23 cellular contexts compared by ENCODE assay signal in genomic region chr2:280655-281110, GRCh38. TPM values are rescaled to one million over a fixed set of nuclear protein-coding genes. Genes with fewer than 3 reads are reported as not detected.
DNase-seq lines count a peak whose midpoint lies in the region; ATAC-seq and TF ChIP-seq lines count a peak whose summit lies in the region.
"Had no signal": no experiment of that assay in that cellular context is flagged by ENCODE, and none has a peak within 500 bp of the region (broad histone marks: within the 10 kb centered on the region; RNA-seq: fewer than 3 reads in every experiment).

No MANE protein-coding gene starts in this region.

- no peak overlapping the region for H3K4me3 ChIP-seq in heart left ventricle
- no peak overlapping the region for H3K4me3 ChIP-seq in right atrium auricular region
- no peak overlapping the region for H3K4me3 ChIP-seq in heart right ventricle
- H3K4me3 ChIP-seq in right lobe of liver = no peak overlapping the region
- no peak overlapping the region for H3K4me3 ChIP-seq in upper lobe of right lung
- H3K4me3 ChIP-seq: GM23248, HAP-1, Peyer's patch had no signal

- H3K4me3 Mint-ChIP-seq in nephron progenitor cell = no peak overlapping the region
- no peak overlapping the region for H3K4me3 Mint-ChIP-seq in stimulated activated effector memory CD8-positive, alpha-beta T cell treated with anti-CD3 and anti-CD28 coated beads, Interleukin-12 subunit alpha, Interleukin-12 subunit beta, amount 100 ng/mL, for 72 hours
- H3K4me3 Mint-ChIP-seq: CD4-positive, CD25-positive, alpha-beta regulatory T cell; IgD-negative memory B cell had no signal

- DNase-seq in heart left ventricle (no peak), right atrium auricular region (ENCODE audit: low spot score) (no peak), heart right ventricle (no peak), right lobe of liver (no peak), upper lobe of right lung (no peak), nephron progenitor cell (no peak)
- DNase-seq in stimulated activated effector memory CD8-positive, alpha-beta T cell treated with anti-CD3 and anti-CD28 coated beads, Interleukin-12 subunit alpha, Interleukin-12 subunit beta, amount 100 ng/mL, for 72 hours (ENCODE audit: low spot score in 2 of 2) = no peak
- DNase-seq: BE2C; CD4-positive, CD25-positive, alpha-beta regulatory T cell; COR-L47; DMS 273 treated with DMSO at 0.1 percent for 48 hours; DND-41; GM23248; NCI-H1105; NCI-H1694; NCI-H2081 treated with DMSO at 0.1 percent for 48 hours; Peyer's patch had no signal

- TF ChIP-seq POLR2A in heart left ventricle (IDR thresholded peaks at IDR 0.05) (no peak), right lobe of liver (IDR thresholded peaks at IDR 0.05) (no peak)

- H3K4me1 Mint-ChIP-seq in nephron progenitor cell = peaks cover under 1% of the 10 kb centered on the region
- no peaks in the 10 kb centered on the region for H3K4me1 Mint-ChIP-seq in stimulated activated effector memory CD8-positive, alpha-beta T cell treated with anti-CD3 and anti-CD28 coated beads, Interleukin-12 subunit alpha, Interleukin-12 subunit beta, amount 100 ng/mL, for 72 hours
- H3K4me1 Mint-ChIP-seq: CD4-positive, CD25-positive, alpha-beta regulatory T cell had no signal

- no peaks in the 10 kb centered on the region for H3K9me3 ChIP-seq in heart left ventricle
- no peaks in the 10 kb centered on the region for H3K9me3 ChIP-seq in right atrium auricular region
- H3K9me3 ChIP-seq in heart right ventricle = no peaks in the 10 kb centered on the region
- H3K9me3 ChIP-seq in right lobe of liver = no peaks in the 10 kb centered on the region
- H3K9me3 ChIP-seq in upper lobe of right lung = no peaks in the 10 kb centered on the region
- H3K9me3 ChIP-seq: BE2C, HAP-1, Peyer's patch had no signal

- peaks cover 0 to 72% (median 67%) of the 10 kb centered on the region in 9 donors for H3K36me3 ChIP-seq in heart left ventricle
- peaks cover 45% of the 10 kb centered on the region for H3K36me3 ChIP-seq in right atrium auricular region
- peaks cover 0 to 73% (median 15%) of the 10 kb centered on the region in 9 donors for H3K36me3 ChIP-seq in heart right ventricle
- H3K36me3 ChIP-seq in right lobe of liver = peaks cover 0 to 25% (median 10%) of the 10 kb centered on the region in 4 donors
- H3K36me3 ChIP-seq in upper lobe of right lung = peaks cover 78% of the 10 kb centered on the region
- H3K36me3 ChIP-seq: BE2C had no signal

- no peak overlapping the region for H3K27ac Mint-ChIP-seq in nephron progenitor cell
- H3K27ac Mint-ChIP-seq in stimulated activated effector memory CD8-positive, alpha-beta T cell treated with anti-CD3 and anti-CD28 coated beads, Interleukin-12 subunit alpha, Interleukin-12 subunit beta, amount 100 ng/mL, for 72 hours = no peak overlapping the region
- H3K27ac Mint-ChIP-seq: CD4-positive, CD25-positive, alpha-beta regulatory T cell had no signal

- intact Hi-C loops in heart left ventricle (cut with DNase I) (no loop called here), heart right ventricle (cut with DNase I) (no loop called here), right lobe of liver (cut with DNase I) (no loop called here), upper lobe of right lung (cut with DNase I) (no loop called here)

- H3K36me3 Mint-ChIP-seq in nephron progenitor cell (ENCODE audit: low read depth) = peaks cover 44% of the 10 kb centered on the region
- H3K36me3 Mint-ChIP-seq in stimulated activated effector memory CD8-positive, alpha-beta T cell treated with anti-CD3 and anti-CD28 coated beads, Interleukin-12 subunit alpha, Interleukin-12 subunit beta, amount 100 ng/mL, for 72 hours = peaks cover 66% of the 10 kb centered on the region

- ATAC-seq in heart left ventricle = peak; percentile 48 to 71 (median 51)
- ATAC-seq in heart right ventricle = peak in 5 of 8 donors; percentile 11 to 79 (median 50)
- ATAC-seq in right lobe of liver = peak; percentile 60 to 75 (median 67)
- ATAC-seq in upper lobe of right lung = peak; percentile 43
- ATAC-seq in HG03460 (IDR thresholded peaks at IDR 0.05; ENCODE audit: unreplicated experiment) = no peak
- no peak for ATAC-seq in stimulated activated effector memory CD8-positive, alpha-beta T cell treated with anti-CD3 and anti-CD28 coated beads, Interleukin-12 subunit alpha, Interleukin-12 subunit beta, amount 100 ng/mL, for 72 hours

- H3K27me3 Mint-ChIP-seq in nephron progenitor cell (ENCODE audit: low read depth, poor library complexity) = peaks cover 20% of the 10 kb centered on the region

- no peak for TF ChIP-seq CTCF in heart left ventricle (IDR thresholded peaks at IDR 0.05)
- TF ChIP-seq CTCF in right atrium auricular region (IDR thresholded peaks at IDR 0.05) = no peak
- TF ChIP-seq CTCF in heart right ventricle (IDR thresholded peaks at IDR 0.05) = no peak
- no peak for TF ChIP-seq CTCF in right lobe of liver (IDR thresholded peaks at IDR 0.05)
- TF ChIP-seq CTCF in upper lobe of right lung (IDR thresholded peaks at IDR 0.05) = no peak
- TF ChIP-seq CTCF in nephron progenitor cell (IDR thresholded peaks at IDR 0.05) = no peak

- H3K27me3 ChIP-seq in heart left ventricle (no peaks in the 10 kb centered on the region), right atrium auricular region (no peaks in the 10 kb centered on the region), heart right ventricle (no peaks in the 10 kb centered on the region), right lobe of liver (no peaks in the 10 kb centered on the region), upper lobe of right lung (no peaks in the 10 kb centered on the region)
- H3K27me3 ChIP-seq: BE2C, Peyer's patch had no signal

- peaks cover 0 to 19% (median 0%) of the 10 kb centered on the region in 12 donors for H3K4me1 ChIP-seq in heart left ventricle
- no peaks in the 10 kb centered on the region for H3K4me1 ChIP-seq in right atrium auricular region
- peaks cover 0 to 30% (median 3%) of the 10 kb centered on the region in 9 donors for H3K4me1 ChIP-seq in heart right ventricle
- peaks cover 0 to 7% (median 0%) of the 10 kb centered on the region in 4 donors for H3K4me1 ChIP-seq in right lobe of liver
- peaks cover 9% of the 10 kb centered on the region for H3K4me1 ChIP-seq in upper lobe of right lung
- H3K4me1 ChIP-seq: BE2C, HAP-1 had no signal

- H3K9me3 Mint-ChIP-seq in nephron progenitor cell = no peaks in the 10 kb centered on the region
- no peaks in the 10 kb centered on the region for H3K9me3 Mint-ChIP-seq in stimulated activated effector memory CD8-positive, alpha-beta T cell treated with anti-CD3 and anti-CD28 coated beads, Interleukin-12 subunit alpha, Interleukin-12 subunit beta, amount 100 ng/mL, for 72 hours
- H3K9me3 Mint-ChIP-seq: CD4-positive, CD25-positive, alpha-beta regulatory T cell; IgD-negative memory B cell had no signal

- WGBS in heart left ventricle, 4 donors = 68 to 84% (median 73%) methylated on average over 7 of the region's 7 CpGs
- WGBS in heart right ventricle, 2 donors = 72 to 80% methylated on average over 7 of the region's 7 CpGs
- WGBS in right lobe of liver (ENCODE audit: insufficient coverage, low coverage, low lambda C conversion rate, missing lambda C conversion rate) = 63% methylated on average over 6 of the region's 7 CpGs

- H3K27ac ChIP-seq in heart left ventricle (peak overlapping the region in 8 of 12 donors; percentile 10 to 63 (median 33)), right atrium auricular region (peak overlapping the region in 1 of 2 donors; percentile 0), heart right ventricle (peak overlapping the region in 5 of 10 donors; percentile 16 to 70 (median 46)), right lobe of liver (no peak overlapping the region), upper lobe of right lung (no peak overlapping the region)
- H3K27ac ChIP-seq: GM23248, Peyer's patch had no signal

RNA-seq across cellular contexts. Expression of gene ALKAL2, which starts 7.2 kb away (rescaled TPM):
- total RNA-seq in heart left ventricle = 1 to 10 TPM in 5 of 9 donors, under 1 TPM in 4; 0.44 to 9.0 (median 2.2) TPM
- 1 to 10 TPM in 1 of 2 donors, under 1 TPM in 1; 0.25 to 1.2 TPM for polyA plus RNA-seq in heart left ventricle
- total RNA-seq in right atrium auricular region = 1 to 10 TPM in 1 of 2 donors, not detected in 1; 1.1 TPM
- total RNA-seq in heart right ventricle = 1 to 10 TPM in 5 of 10 donors, under 1 TPM in 4, not detected in 1; 0.23 to 7.9 (median 1.3) TPM
- 1 to 10 TPM in 1 of 2 donors, under 1 TPM in 1; 0.73 to 1.3 TPM for polyA plus RNA-seq in heart right ventricle
- 1 to 10 TPM in 4 of 6 experiments, under 1 TPM in 2; 0.49 to 2.9 (median 1.0) TPM for total RNA-seq in right lobe of liver
- total RNA-seq in upper lobe of right lung = 18.7 TPM
- total RNA-seq: CD4-positive, CD25-positive, alpha-beta regulatory T cell; G401; GM23248; LHCN-M2; NCI-H460 had no signal
- polyA plus RNA-seq: GM23248 had no signal

RNA-seq across cellular contexts. Expression of gene ACP1, which starts 15.9 kb away (rescaled TPM):
- total RNA-seq in heart left ventricle (10 to 100 TPM; 60.9 to 95.7 (median 64.7) TPM), right atrium auricular region (10 to 100 TPM; 46.2 to 59.5 TPM), heart right ventricle (10 to 100 TPM; 60.3 to 76.6 (median 65.2) TPM), right lobe of liver (10 to 100 TPM; 52.1 to 72.1 (median 60.3) TPM), upper lobe of right lung (68.4 TPM)
- polyA plus RNA-seq in heart left ventricle (10 to 100 TPM; 51.4 to 99.7 TPM), heart right ventricle (10 to 100 TPM; 38.3 to 87.7 TPM)

RNA-seq across cellular contexts. Expression of gene SH3YL1, which starts 16.9 kb away (rescaled TPM):
- total RNA-seq in heart left ventricle (10 to 100 TPM in 5 of 9 donors, 1 to 10 TPM in 4; 4.9 to 16.4 (median 10.5) TPM), right atrium auricular region (10 to 100 TPM in 1 of 2 donors, 1 to 10 TPM in 1; 7.8 to 11.3 TPM), heart right ventricle (10 to 100 TPM in 4 of 10 donors, 1 to 10 TPM in 6; 8.5 to 12.6 (median 9.3) TPM), right lobe of liver (10 to 100 TPM in 2 of 6 experiments, 1 to 10 TPM in 4; 5.9 to 23.0 (median 8.7) TPM), upper lobe of right lung (48.3 TPM)
- polyA plus RNA-seq in heart left ventricle (10 to 100 TPM in 1 of 2 donors, 1 to 10 TPM in 1; 7.1 to 11.7 TPM), heart right ventricle (10 to 100 TPM in 1 of 2 donors, 1 to 10 TPM in 1; 7.6 to 39.1 TPM)

Comparison
In these comparisons a context has a peak if more than half of its experiments do, and no peak if none do; other contexts are left out.
1. ATAC-seq: peak in heart left ventricle (4 of 4), heart right ventricle (5 of 8), right lobe of liver (4 of 4) and upper lobe of right lung (single experiment); none in HG03460 (single experiment) and stimulated activated effector memory CD8-positive, alpha-beta T cell treated with anti-CD3 and anti-CD28 coated beads, Interleukin-12 subunit alpha, Interleukin-12 subunit beta, amount 100 ng/mL, for 72 hours (single experiment).
2. H3K27ac ChIP-seq: peak in heart left ventricle (8 of 12); none in right lobe of liver (0 of 3) and upper lobe of right lung (single experiment).